Comparison of ENCODE assay signal across 8 cellular contexts in genomic region chr5:172453986-172454354, GRCh38. TPM values are rescaled to one million over a fixed set of nuclear protein-coding genes. Genes with fewer than 3 reads are reported as not detected.
DNase-seq lines count a peak whose midpoint lies in the region; ATAC-seq and TF ChIP-seq lines count a peak whose summit lies in the region.

No MANE protein-coding gene starts in this region.

- H3K27me3 ChIP-seq in ACC112 (ENCODE audit: insufficient read depth, low read length) (no peaks in the 10 kb centered on the region), WERI-Rb-1 (ENCODE audit: insufficient read depth, low read depth, severe bottlenecking) (no peaks in the 10 kb centered on the region), neuronal stem cell (ENCODE audit: control insufficient read depth in 3 of 3, insufficient read depth in 3 of 3, low read depth in 1 of 3, low read length in 3 of 3) (no peaks in the 10 kb centered on the region)

- no peak for TF ChIP-seq CTCF in WERI-Rb-1 (IDR thresholded peaks at IDR 0.05; ENCODE audit: low read depth, low read length)

- H3K79me1 ChIP-seq in neuronal stem cell (ENCODE audit: low read depth, low read length): peaks cover 4% of the 10 kb centered on the region

- H3K4me3 ChIP-seq in ACC112 (ENCODE audit: low read depth, low read length) (peak overlapping the region; percentile 96), WERI-Rb-1 (ENCODE audit: low read depth, low read length) (peak overlapping the region; percentile 52), neuronal stem cell (ENCODE audit: low read length in 2 of 2) (peak overlapping the region; percentile 58 to 97)

- H4K91ac ChIP-seq in neuronal stem cell (ENCODE audit: low read depth, low read length, poor library complexity): no peak overlapping the region

- H2BK5ac ChIP-seq in neuronal stem cell (ENCODE audit: low read length): peak overlapping the region; percentile 96

- H3K36me3 ChIP-seq in ACC112 (ENCODE audit: insufficient read depth, low read length): no peaks in the 10 kb centered on the region
- no peaks in the 10 kb centered on the region for H3K36me3 ChIP-seq in WERI-Rb-1
- H3K36me3 ChIP-seq in neuronal stem cell (replicated peaks in 1 of 2; ENCODE audit: control insufficient read depth in 2 of 2, insufficient read depth in 2 of 2, low read length in 2 of 2): peaks cover 3 to 34% of the 10 kb centered on the region in 2 donors

- H3K4me1 ChIP-seq in ACC112 (ENCODE audit: control insufficient read depth, insufficient read depth, low read length, unreplicated experiment) (peaks cover 36% of the 10 kb centered on the region), neuronal stem cell (ENCODE audit: control insufficient read depth in 2 of 2, insufficient read depth in 1 of 2, low read depth in 1 of 2, low read length in 2 of 2) (peaks cover 11 to 21% of the 10 kb centered on the region in 2 donors)

- peaks cover 43% of the 10 kb centered on the region for H3K79me2 ChIP-seq in ACC112 (ENCODE audit: control insufficient read depth, insufficient read depth, low read length, unreplicated experiment)

- ATAC-seq in GM21367 (IDR thresholded peaks at IDR 0.05; ENCODE audit: unreplicated experiment) (peak; percentile 15), HG03469 (IDR thresholded peaks at IDR 0.05; ENCODE audit: unreplicated experiment) (no peak), GM18909 (IDR thresholded peaks at IDR 0.05; ENCODE audit: poor library complexity, unreplicated experiment) (no peak)

- H2BK12ac ChIP-seq in neuronal stem cell (ENCODE audit: low read length): no peak overlapping the region

- H2AFZ ChIP-seq in ACC112 (ENCODE audit: low read length, unreplicated experiment) (peak overlapping the region; percentile 43), neuronal stem cell (ENCODE audit: low read length) (peak overlapping the region; percentile 86)

- WGBS in neuronal stem cell (ENCODE audit: extremely low coverage in 2 of 2, insufficient read length in 2 of 2, insufficient replicate concordance in 1 of 2), 2 donors: no CpG with 5 or more reads among the region's 34 CpGs

- peak overlapping the region; percentile 79 for H3K4me2 ChIP-seq in neuronal stem cell (ENCODE audit: insufficient read depth, low read length, poor library complexity, severe bottlenecking)

- peak overlapping the region; percentile 92 for H3K23ac ChIP-seq in neuronal stem cell (ENCODE audit: low read depth, low read length, poor library complexity)

- H3K27ac ChIP-seq in ACC112 (ENCODE audit: low read depth, low read length) (peak overlapping the region; percentile 78), WERI-Rb-1 (0 out of 2 replicates have a peak overlapping the region, but pooled peaks have one; percentile 22), neuronal stem cell (replicated peaks; ENCODE audit: low read length) (peak overlapping the region; percentile 93)

- H2AK5ac ChIP-seq in neuronal stem cell (ENCODE audit: low read depth, low read length): peak overlapping the region; percentile 33

- peak overlapping the region; percentile 99 for H3K9ac ChIP-seq in neuronal stem cell (ENCODE audit: low read depth, low read length, poor library complexity)

- no peak overlapping the region for H4K8ac ChIP-seq in neuronal stem cell (ENCODE audit: low read depth, low read length)

- H3K18ac ChIP-seq in neuronal stem cell (ENCODE audit: low read length): peak overlapping the region; percentile 93

- H2BK120ac ChIP-seq in neuronal stem cell (ENCODE audit: low read depth, low read length): peak overlapping the region; percentile 85

- peak; percentile 58 for DNase-seq in WERI-Rb-1
- peak; percentile 65 for DNase-seq in globus pallidus (ENCODE audit: low spot score)
- DNase-seq in neuronal stem cell (ENCODE audit: low spot score): peak; percentile 56
- DNase-seq in HCEC 1CT: no peak

- H3K9me3 ChIP-seq in WERI-Rb-1 (ENCODE audit: severe bottlenecking): no peaks in the 10 kb centered on the region
- no peaks in the 10 kb centered on the region for H3K9me3 ChIP-seq in neuronal stem cell (replicated peaks in 1 of 2; ENCODE audit: control insufficient read depth in 2 of 2, insufficient read depth in 1 of 2, low read depth in 1 of 2, low read length in 2 of 2)

- H2BK15ac ChIP-seq in neuronal stem cell (ENCODE audit: low read length): peak overlapping the region; percentile 69

- peak overlapping the region; percentile 5 for H3K14ac ChIP-seq in neuronal stem cell (ENCODE audit: low read length)

- peak overlapping the region; percentile 94 for H3K4ac ChIP-seq in neuronal stem cell (ENCODE audit: low read length)

RNA-seq across cellular contexts. Expression of gene SH3PXD2B, which starts 0.4 kb away (rescaled TPM):
- polyA plus RNA-seq in neuronal stem cell (2013, experiment 1 of 2): 24.7 TPM
- polyA plus RNA-seq in neuronal stem cell (2013, experiment 2 of 2): 25.6 TPM

Comparison
In these comparisons a context has a peak if more than half of its experiments do, and no peak if none do; other contexts are left out.
1. H3K27ac ChIP-seq: peak in every context shown above with its lines; median percentile 93 in neuronal stem cell; 78 in ACC112; 22 in WERI-Rb-1.